9 cellular contexts compared by ENCODE assay signal in genomic region chr7:106112972-106113421, GRCh38. TPM values are rescaled to one million over a fixed set of nuclear protein-coding genes. Genes with fewer than 3 reads are reported as not detected.
DNase-seq lines count a peak whose midpoint lies in the region; ATAC-seq and TF ChIP-seq lines count a peak whose summit lies in the region.
"Had no signal": no experiment of that assay in that cellular context is flagged by ENCODE, and none has a peak within 500 bp of the region (broad histone marks: within the 10 kb centered on the region; RNA-seq: fewer than 3 reads in every experiment).

No MANE protein-coding gene starts in this region.

- CTCF ChIA-PET in activated CD8-positive, alpha-beta memory T cell treated with anti-CD3 and anti-CD28 coated beads, Interleukin-2, amount 10 ng/mL, durations not matched to agents 7 days and 5 days (lab: Charles Lee): interaction anchor here (0.9 to 5.2 kb wide), 5 partner anchors 11 to 55 kb away, joined by 3 to 30 read pairs (median 4); no protein-coding TSS in a partner anchor

- TF ChIP-seq CTCF in right lobe of liver (IDR thresholded peaks at IDR 0.05): no peak
- no peak for TF ChIP-seq CTCF in tibial artery (IDR thresholded peaks at IDR 0.05)

- H3K36me3 Mint-ChIP-seq in activated CD8-positive, alpha-beta memory T cell treated with anti-CD3 and anti-CD28 coated beads, Interleukin-2, amount 10 ng/mL, durations not matched to agents 7 days and 5 days: peaks cover 7% of the 10 kb centered on the region
- peaks cover 8 to 10% of the 10 kb centered on the region in 2 donors for H3K36me3 Mint-ChIP-seq in activated naive CD4-positive, alpha-beta T cell treated with anti-CD3 and anti-CD28 coated beads, Interleukin-2, amount 50 U/mL, for 72 hours

- H3K4me3 Mint-ChIP-seq in activated CD8-positive, alpha-beta memory T cell treated with anti-CD3 and anti-CD28 coated beads, Interleukin-2, amount 10 ng/mL, durations not matched to agents 7 days and 5 days: peak overlapping the region; percentile 79

- H3K4me1 ChIP-seq in right lobe of liver (peaks cover 0 to 33% (median 7%) of the 10 kb centered on the region in 4 donors), tibial artery (peaks cover 0 to 36% (median 12%) of the 10 kb centered on the region in 4 donors)

- peak overlapping the region in 2 of 3 donors; percentile 97 to 98 for H3K27ac ChIP-seq in right lobe of liver
- peak overlapping the region; percentile 95 to 99 for H3K27ac ChIP-seq in tibial artery

- intact Hi-C loops in right lobe of liver (cut with DNase I): no loop called here
- intact Hi-C loops in tibial artery (cut with DNase I; ENCODE audit: low total_unique reads): loop anchor here (1.0 kb wide), 1 partner anchor 46 kb away; no protein-coding TSS in a partner anchor
- intact Hi-C loops in head of caudate nucleus (cut with DNase I): loop anchor here (5.0 kb wide), 2 partner anchors 44 to 56 kb away; no protein-coding TSS in a partner anchor

- no peak for DNase-seq in activated CD8-positive, alpha-beta memory T cell treated with anti-CD3 and anti-CD28 coated beads, Interleukin-2, amount 10 ng/mL, durations not matched to agents 7 days and 5 days
- no peak for DNase-seq in activated CD8-positive, alpha-beta memory T cell treated with anti-CD3 and anti-CD28 coated beads, Interleukin-2, amount 50 U/mL, for 48 hours
- DNase-seq in activated naive CD4-positive, alpha-beta T cell treated with anti-CD3 and anti-CD28 coated beads, Interleukin-2, amount 50 U/mL, for 72 hours (ENCODE audit: low spot score in 2 of 2): no peak
- DNase-seq in right lobe of liver (no peak), tibial artery (no peak), head of caudate nucleus (no peak)
- no peak for DNase-seq in stimulated activated CD4-positive, alpha-beta T cell treated with anti-CD3 and anti-CD28 coated beads, Interleukin-4, amount 100 ng/mL, for 4 hours
- DNase-seq: KG1 had no signal

- peak overlapping the region; percentile 87 for H3K27ac Mint-ChIP-seq in activated CD8-positive, alpha-beta memory T cell treated with anti-CD3 and anti-CD28 coated beads, Interleukin-2, amount 10 ng/mL, durations not matched to agents 7 days and 5 days
- peak overlapping the region; percentile 31 to 95 for H3K27ac Mint-ChIP-seq in activated naive CD4-positive, alpha-beta T cell treated with anti-CD3 and anti-CD28 coated beads, Interleukin-2, amount 50 U/mL, for 72 hours

- TF ChIP-seq POLR2A in right lobe of liver (IDR thresholded peaks at IDR 0.05): no peak

- WGBS in right lobe of liver (ENCODE audit: insufficient coverage, low coverage, low lambda C conversion rate, missing lambda C conversion rate): 88% methylated on average over 16 of the region's 17 CpGs

- peaks cover 53% of the 10 kb centered on the region for H3K4me1 Mint-ChIP-seq in activated CD8-positive, alpha-beta memory T cell treated with anti-CD3 and anti-CD28 coated beads, Interleukin-2, amount 10 ng/mL, durations not matched to agents 7 days and 5 days

- H3K36me3 ChIP-seq in right lobe of liver (no peaks in the 10 kb centered on the region), tibial artery (no peaks in the 10 kb centered on the region)

- peaks cover 24% of the 10 kb centered on the region for H3K27me3 Mint-ChIP-seq in activated CD8-positive, alpha-beta memory T cell treated with anti-CD3 and anti-CD28 coated beads, Interleukin-2, amount 10 ng/mL, durations not matched to agents 7 days and 5 days

- ATAC-seq in activated CD8-positive, alpha-beta memory T cell treated with anti-CD3 and anti-CD28 coated beads, Interleukin-2, amount 10 ng/mL, durations not matched to agents 7 days and 5 days: no peak
- ATAC-seq in activated naive CD4-positive, alpha-beta T cell treated with anti-CD3 and anti-CD28 coated beads, Interleukin-2, amount 50 U/mL, for 72 hours: no peak
- ATAC-seq in right lobe of liver (no peak), HG03354 (IDR thresholded peaks at IDR 0.05; ENCODE audit: poor library complexity, severe bottlenecking, unreplicated experiment) (no peak)

- H3K9me3 ChIP-seq in right lobe of liver: no peaks in the 10 kb centered on the region
- H3K9me3 ChIP-seq in tibial artery: no peaks in the 10 kb centered on the region

- H3K9me3 Mint-ChIP-seq in activated CD8-positive, alpha-beta memory T cell treated with anti-CD3 and anti-CD28 coated beads, Interleukin-2, amount 10 ng/mL, durations not matched to agents 7 days and 5 days (ENCODE audit: low read depth): no peaks in the 10 kb centered on the region
- no peaks in the 10 kb centered on the region for H3K9me3 Mint-ChIP-seq in activated naive CD4-positive, alpha-beta T cell treated with anti-CD3 and anti-CD28 coated beads, Interleukin-2, amount 50 U/mL, for 72 hours

- peak overlapping the region in 2 of 3 donors; percentile 68 to 70 for H3K4me3 ChIP-seq in right lobe of liver
- H3K4me3 ChIP-seq in tibial artery: peak overlapping the region; percentile 70 to 75

- H3K27me3 ChIP-seq in right lobe of liver (no peaks in the 10 kb centered on the region), tibial artery (no peaks in the 10 kb centered on the region)

RNA-seq across cellular contexts. Expression of gene SYPL1, which starts 0.9 kb away (rescaled TPM):
- 10 to 100 TPM; 21.9 to 24.1 TPM for total RNA-seq in activated CD8-positive, alpha-beta memory T cell treated with anti-CD3 and anti-CD28 coated beads, Interleukin-2, amount 10 ng/mL, durations not matched to agents 7 days and 5 days
- 10 to 100 TPM; 22.9 to 30.8 TPM for total RNA-seq in activated naive CD4-positive, alpha-beta T cell treated with anti-CD3 and anti-CD28 coated beads, Interleukin-2, amount 50 U/mL, for 72 hours
- total RNA-seq in right lobe of liver: 10 to 100 TPM; 29.5 to 43.0 (median 37.1) TPM

Comparison
In these comparisons a context has a peak if more than half of its experiments do, and no peak if none do; other contexts are left out.
1. intact Hi-C loops: an anchor here in tibial artery (1.0 kb wide) and head of caudate nucleus (5.0 kb wide); none called in right lobe of liver.